Comparison of ENCODE assay signal across 8 cellular contexts in genomic region chr2:231198291-231199173, GRCh38. TPM values are rescaled to one million over a fixed set of nuclear protein-coding genes. Genes with fewer than 3 reads are reported as not detected.
DNase-seq lines count a peak whose midpoint lies in the region; ATAC-seq and TF ChIP-seq lines count a peak whose summit lies in the region.

ARMC9 (plus strand) TSS chr2:231198631; CDS start chr2:231206239, 7,608 bp downstream.

- intact Hi-C loops in dorsolateral prefrontal cortex (cut with DNase I): loop anchor here in 1 of 2 donors (10.0 kb wide), 1 partner anchor 94 kb away; no protein-coding TSS in a partner anchor
- intact Hi-C loops in right lobe of liver (cut with DNase I): loop anchor here in 1 of 2 donors (10.0 kb wide), 1 partner anchor 94 kb away; no protein-coding TSS in a partner anchor

- no peak within 1 kb of the TSS for H3K27ac ChIP-seq in BLaER1
- peak within 1 kb of the TSS in 32 of 59 donors; percentile 3 to 82 (median 47) for H3K27ac ChIP-seq in dorsolateral prefrontal cortex
- no peak within 1 kb of the TSS for H3K27ac ChIP-seq in right lobe of liver

- TF ChIP-seq POLR2A in GM19193 (IDR thresholded peaks at IDR 0.05; ENCODE audit: extremely low read depth, insufficient read depth, insufficient read length): peak; percentile 84
- peak; percentile 16 for TF ChIP-seq POLR2A in right lobe of liver (IDR thresholded peaks at IDR 0.05)

- peak within 1 kb of the TSS; percentile 77 for H3K4me3 ChIP-seq in BLaER1
- peak within 1 kb of the TSS; percentile 55 to 99 (median 87) for H3K4me3 ChIP-seq in dorsolateral prefrontal cortex
- H3K4me3 ChIP-seq in right lobe of liver: peak within 1 kb of the TSS; percentile 56 to 75 (median 67)

- H3K4me2 ChIP-seq in BLaER1: peak within 1 kb of the TSS; percentile 90

- H4K20me1 ChIP-seq in BLaER1: no peaks in the 10 kb centered on the region

- 0% methylated on average over 16 of the region's 83 CpGs for WGBS in right lobe of liver (ENCODE audit: insufficient coverage, low coverage, low lambda C conversion rate, missing lambda C conversion rate)

- ATAC-seq in HG03354 (IDR thresholded peaks at IDR 0.05; ENCODE audit: poor library complexity, severe bottlenecking, unreplicated experiment): peak; percentile 96
- ATAC-seq in right lobe of liver: peak; percentile 97 to 98 (median 97)

- peak; percentile 41 for DNase-seq in NCI-H526 treated with DMSO at 0.1 percent for 48 hours (lab: John Stamatoyannopoulos, UW)
- peak; percentile 51 to 52 for DNase-seq in activated CD4-positive, alpha-beta T cell treated with anti-CD3 and anti-CD28 coated beads, Interleukin-2, amount 50 U/mL, for 4 hours
- DNase-seq in dorsolateral prefrontal cortex: peak; percentile 50 to 92 (median 76)
- DNase-seq in right lobe of liver: peak; percentile 81 to 84 (median 84)
- DNase-seq in stimulated activated CD4-positive, alpha-beta T cell treated with anti-CD3 and anti-CD28 coated beads, Interleukin-4, amount 100 ng/mL, for 1 hour: peak; percentile 79

- H3K9ac ChIP-seq in BLaER1: peak within 1 kb of the TSS; percentile 61

- no peaks in the 10 kb centered on the region for H3K9me3 ChIP-seq in BLaER1
- no peaks in the 10 kb centered on the region for H3K9me3 ChIP-seq in right lobe of liver

- no peaks in the 10 kb centered on the region for H3K36me3 ChIP-seq in BLaER1
- H3K36me3 ChIP-seq in right lobe of liver: no peaks in the 10 kb centered on the region

- TF ChIP-seq CTCF in dorsolateral prefrontal cortex (IDR thresholded peaks at IDR 0.05 in 54 of 56, conservative IDR thresholded peaks at IDR 0.05 in 2 of 56; ENCODE audit: low read depth in 1 of 56, partially characterized antibody in 56 of 56) (peak in 21 of 56 donors; percentile 5 to 46 (median 22)), right lobe of liver (IDR thresholded peaks at IDR 0.05) (no peak)

- H3K27me3 ChIP-seq in BLaER1: no peaks in the 10 kb centered on the region
- H3K27me3 ChIP-seq in dorsolateral prefrontal cortex: no peaks in the 10 kb centered on the region
- H3K27me3 ChIP-seq in right lobe of liver: no peaks in the 10 kb centered on the region

- H3K4me1 ChIP-seq in BLaER1 (peaks cover 13% of the 10 kb centered on the region), right lobe of liver (peaks cover 0 to 6% (median 0%) of the 10 kb centered on the region in 4 donors)

RNA-seq across cellular contexts. Expression of gene ARMC9, which starts in this region (rescaled TPM):
- total RNA-seq in dorsolateral prefrontal cortex (10 to 100 TPM; 18.3 to 77.0 (median 52.4) TPM), right lobe of liver (1 to 10 TPM; 1.5 to 7.7 (median 2.4) TPM)

Comparison
In these comparisons a context has a peak if more than half of its experiments do, and no peak if none do; other contexts are left out.
1. H3K27ac ChIP-seq: peak in dorsolateral prefrontal cortex (32 of 59); none in BLaER1 (single experiment) and right lobe of liver (0 of 3).
2. Peak in every context shown above with its lines, with median percentiles within 50 percentile points of each other: H3K4me3 ChIP-seq and DNase-seq.